Comparison of ENCODE assay signal across 1 cellular context in genomic region chr12:53344487-53344823, GRCh38.
TF ChIP-seq lines count a peak whose summit lies in the region.

No MANE protein-coding gene starts in this region.

TF ChIP-seq in HEK293, 187 proteins besides CTCF, POLR2A, EP300 and RAD21 (continued from another document):
- TF ChIP-seq ZSCAN18 (tag by site-specific recombination; IDR thresholded peaks at IDR 0.05) (no peak), HIC1 (tag by site-specific recombination; IDR thresholded peaks at IDR 0.05) (no peak), ZNF121 (tag by site-specific recombination; IDR thresholded peaks at IDR 0.05) (no peak)
